Comparison of ENCODE assay signal across 1 cellular context in the genomic region with DNA sequence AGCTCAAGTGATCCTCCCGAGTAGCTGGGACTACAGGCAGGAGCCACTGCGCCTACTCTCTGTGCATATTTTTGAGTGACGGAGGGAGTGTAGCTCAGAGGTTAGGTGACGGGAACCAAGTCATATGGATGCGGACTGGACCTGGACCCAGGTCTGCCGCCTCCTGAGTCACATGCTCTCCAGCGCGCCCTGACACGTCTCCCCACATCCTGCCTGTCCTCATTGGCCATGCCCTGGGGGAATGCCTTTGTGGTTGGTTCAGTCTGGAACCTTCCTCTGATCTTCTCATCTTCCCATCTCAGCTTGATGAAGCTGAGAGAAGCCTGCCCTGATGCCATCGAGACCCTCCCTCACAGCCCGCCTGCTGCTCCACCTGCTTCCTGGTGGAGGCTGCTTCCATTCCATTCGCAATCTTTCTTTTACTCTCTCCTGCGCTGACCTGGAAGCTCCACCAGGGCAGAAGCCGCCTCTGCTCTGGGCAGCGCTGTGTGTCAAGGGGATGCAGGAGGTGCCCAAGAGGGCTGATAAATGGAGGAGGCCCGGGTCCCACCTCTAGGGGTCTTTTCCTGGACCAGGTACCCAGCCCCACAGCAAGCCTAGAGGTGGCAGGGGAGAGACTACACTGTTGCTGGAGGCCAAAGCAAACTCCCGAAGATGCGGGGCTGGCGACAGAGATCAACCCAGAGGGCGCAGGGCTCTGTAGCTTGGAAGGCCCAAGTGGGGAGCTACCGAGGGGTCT.
TF ChIP-seq lines count a peak whose summit lies in the region.

No MANE protein-coding gene starts in this region.

TF ChIP-seq in H1, 55 proteins besides CTCF, POLR2A, EP300 and RAD21:
- TF ChIP-seq, protein P1, sequence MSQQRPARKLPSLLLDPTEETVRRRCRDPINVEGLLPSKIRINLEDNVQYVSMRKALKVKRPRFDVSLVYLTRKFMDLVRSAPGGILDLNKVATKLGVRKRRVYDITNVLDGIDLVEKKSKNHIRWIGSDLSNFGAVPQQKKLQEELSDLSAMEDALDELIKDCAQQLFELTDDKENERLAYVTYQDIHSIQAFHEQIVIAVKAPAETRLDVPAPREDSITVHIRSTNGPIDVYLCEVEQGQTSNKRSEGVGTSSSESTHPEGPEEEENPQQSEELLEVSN (IDR thresholded peaks at IDR 0.05) = peak; percentile 40; the same call in 1 of the 2 replicates
- peak; percentile 33; the same call in 1 of the 2 replicates for TF ChIP-seq GABPA (IDR thresholded peaks at IDR 0.05; ENCODE audit: borderline replicate concordance, insufficient read depth, low read length)
- TF ChIP-seq SUZ12 (IDR thresholded peaks at IDR 0.05; ENCODE audit: low read length) = no peak
- no peak for TF ChIP-seq NANOG (IDR thresholded peaks at IDR 0.05; ENCODE audit: insufficient read depth, low read depth, low read length, poor library complexity, severe bottlenecking)
- no peak for TF ChIP-seq GTF2F1 (IDR thresholded peaks at IDR 0.05; ENCODE audit: borderline replicate concordance, low read depth, low read length)
